Comparison of ENCODE assay signal across 8 cellular contexts in the genomic region with DNA sequence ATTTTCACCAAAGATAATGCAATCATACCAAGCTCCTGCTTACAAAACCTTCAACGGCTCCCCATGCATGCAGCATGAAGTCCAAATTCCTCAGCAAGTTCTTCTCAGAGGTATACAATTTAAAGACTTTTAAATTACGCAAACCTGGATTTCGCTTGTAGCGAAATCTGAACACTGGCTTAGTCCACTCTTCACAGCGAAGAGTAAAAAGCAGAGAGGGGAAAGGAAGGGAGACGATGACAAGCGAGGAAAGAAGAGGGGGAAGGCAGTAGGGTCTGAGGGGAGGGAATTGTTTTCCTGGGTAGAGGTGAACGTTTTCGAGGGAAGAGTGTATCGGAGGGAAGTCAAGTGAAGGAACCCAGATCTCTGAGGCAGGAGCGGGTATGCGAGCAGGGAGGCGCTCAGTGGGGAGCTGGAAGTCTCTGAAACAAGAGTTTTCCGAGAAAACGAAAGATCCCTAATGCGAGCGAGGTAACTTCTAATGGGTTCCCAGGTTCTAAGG. TPM values are rescaled to one million over a fixed set of nuclear protein-coding genes. Genes with fewer than 3 reads are reported as not detected.
DNase-seq lines count a peak whose midpoint lies in the region; ATAC-seq and TF ChIP-seq lines count a peak whose summit lies in the region.

No MANE protein-coding gene starts in this region.

- peaks cover 4% of the 10 kb centered on the region; the same call in 1 of the 2 replicates for H3K4me1 ChIP-seq in GM23248 (ENCODE audit: insufficient read depth)
- H3K4me1 ChIP-seq in SK-N-SH (ENCODE audit: control insufficient read depth in 1 of 2, insufficient read depth in 2 of 2, low read depth in 1 of 2, low read length in 1 of 2) = peaks cover 0 to 5% of the 10 kb centered on the region in 2 experiments; a peak in 2 of 4 replicates
- H3K4me1 ChIP-seq in left ventricle myocardium inferior = peaks cover 23% of the 10 kb centered on the region
- H3K4me1 ChIP-seq in skeletal muscle satellite cell (ENCODE audit: control insufficient read depth, insufficient read depth, low read length) = no peaks in the 10 kb centered on the region

- H3F3A ChIP-seq in GM23248 (ENCODE audit: insufficient read depth) (peaks cover 9% of the 10 kb centered on the region; the same call in 1 of the 2 replicates), SK-N-SH (replicated peaks; ENCODE audit: insufficient read depth) (no peaks in the 10 kb centered on the region)

- H3K36me3 ChIP-seq in GM23248 (ENCODE audit: low read depth) = no peaks in the 10 kb centered on the region
- H3K36me3 ChIP-seq in SK-N-SH (replicated peaks in 1 of 2; ENCODE audit: control insufficient read depth in 1 of 2, insufficient read depth in 2 of 2, low read length in 1 of 2) = no peaks in the 10 kb centered on the region
- H3K36me3 ChIP-seq in left ventricle myocardium inferior = no peaks in the 10 kb centered on the region
- no peaks in the 10 kb centered on the region for H3K36me3 ChIP-seq in skeletal muscle satellite cell (ENCODE audit: insufficient read depth, low read length)

- H3K4me3 ChIP-seq in GM23248 (peak overlapping the region; percentile 89), SK-N-SH (ENCODE audit: low read depth in 2 of 2, low read length in 1 of 2) (peak overlapping the region; percentile 68 to 98), left ventricle myocardium inferior (peak overlapping the region; percentile 99), skeletal muscle satellite cell (ENCODE audit: low read length) (peak overlapping the region; percentile 80)

- H4K20me1 ChIP-seq in GM23248 (ENCODE audit: insufficient read depth) (no peaks in the 10 kb centered on the region), SK-N-SH (ENCODE audit: insufficient read depth) (no peaks in the 10 kb centered on the region)

- CTCF ChIA-PET in SK-N-SH (lab: Yijun Ruan, JAX) = interaction anchor here (4.0 to 7.9 kb wide), 3 partner anchors 127 to 476 kb away, joined by 30 to 158 read pairs (median 38); partner anchors contain the start of genes MUTYH and TOE1

- H3K27ac ChIP-seq in GM23248 (no peak overlapping the region), SK-N-SH (ENCODE audit: low read depth in 2 of 2, low read length in 1 of 2) (peak overlapping the region in 1 of 2 experiments; percentile 47; a peak in 1 of 4 replicates), left ventricle myocardium inferior (replicated peaks) (peak overlapping the region; percentile 82)

- H3K9me3 ChIP-seq in GM23248 (ENCODE audit: low read depth) = no peaks in the 10 kb centered on the region
- no peaks in the 10 kb centered on the region for H3K9me3 ChIP-seq in SK-N-SH
- H3K9me3 ChIP-seq in left ventricle myocardium inferior (replicated peaks) = no peaks in the 10 kb centered on the region
- H3K9me3 ChIP-seq in skeletal muscle satellite cell (replicated peaks; ENCODE audit: low read length) = no peaks in the 10 kb centered on the region

- TF ChIP-seq EP300 in SK-N-SH (IDR thresholded peaks at IDR 0.05; ENCODE audit: borderline replicate concordance in 1 of 2, low read depth in 1 of 2, low read length in 1 of 2) = no peak

- WGBS in GM23248 (ENCODE audit: low coverage in 1 of 2, low lambda C conversion rate in 2 of 2, missing lambda C conversion rate in 2 of 2), 2 experiments = 4% methylated on average over 15 to 17 of the region's 17 CpGs
- WGBS in SK-N-SH (ENCODE audit: low lambda C conversion rate) = 22% methylated on average over 17 of the region's 17 CpGs

- H3K27me3 ChIP-seq in GM23248 (replicated peaks; ENCODE audit: insufficient read depth) (no peaks in the 10 kb centered on the region), SK-N-SH (ENCODE audit: insufficient read depth) (no peaks in the 10 kb centered on the region), left ventricle myocardium inferior (ENCODE audit: low read depth) (no peaks in the 10 kb centered on the region), skeletal muscle satellite cell (ENCODE audit: control insufficient read depth, insufficient read depth, low read length) (no peaks in the 10 kb centered on the region)

- no peaks in the 10 kb centered on the region for H3K9me2 ChIP-seq in GM23248 (ENCODE audit: insufficient read depth)
- H3K9me2 ChIP-seq in SK-N-SH = no peaks in the 10 kb centered on the region

- peak overlapping the region; percentile 74 for H3K9ac ChIP-seq in GM23248
- peak overlapping the region; percentile 69 for H3K9ac ChIP-seq in SK-N-SH
- peak overlapping the region; percentile 75 for H3K9ac ChIP-seq in skeletal muscle satellite cell (ENCODE audit: low read depth, low read length)

- no peaks in the 10 kb centered on the region for H3K79me2 ChIP-seq in GM23248 (ENCODE audit: insufficient read depth)
- no peaks in the 10 kb centered on the region for H3K79me2 ChIP-seq in SK-N-SH (ENCODE audit: insufficient read depth)

- POLR2A ChIA-PET in SK-N-SH (lab: Yijun Ruan, JAX) = interaction anchor here (0.7 to 3.7 kb wide), 6 partner anchors 10 to 479 kb away, joined by 3 to 24 read pairs (median 4); partner anchors contain the start of genes CCDC163, HECTD3, MMACHC and MUTYH

- intact Hi-C loops in left ventricle myocardium inferior (cut with micrococcal nuclease) = loop anchor here (10.0 kb wide), 1 partner anchor 475 kb away; the partner anchor contains the start of genes HECTD3 and UROD

- TF ChIP-seq RAD21 in SK-N-SH (IDR thresholded peaks at IDR 0.05; ENCODE audit: low read length) = no peak

- DNase-seq in GM23248 = peak; percentile 62
- no peak for DNase-seq in SK-N-SH
- no peak for DNase-seq in left ventricle myocardium inferior
- no peak for DNase-seq in midbrain (lab: John Stamatoyannopoulos, UW)
- no peak for DNase-seq in ureter (ENCODE audit: low spot score)
- DNase-seq in Ammon's horn (ENCODE audit: low spot score) = no peak

- peak overlapping the region; percentile 92 for H2AFZ ChIP-seq in GM23248
- peak overlapping the region; percentile 97 for H2AFZ ChIP-seq in SK-N-SH (ENCODE audit: low read depth)

- TF ChIP-seq CTCF in SK-N-SH (IDR thresholded peaks at IDR 0.05) (no peak), left ventricle myocardium inferior (IDR thresholded peaks at IDR 0.05; ENCODE audit: borderline replicate concordance) (no peak)

- in situ Hi-C loops in GM23248 (cut with MboI) = loop anchor here (5.0 to 10.0 kb wide), 2 partner anchors 143 to 475 kb away; partner anchors contain the start of genes HECTD3 and UROD

- ATAC-seq in GM21717 (IDR thresholded peaks at IDR 0.05; ENCODE audit: unreplicated experiment) = no peak

- H3K4me2 ChIP-seq in GM23248 (ENCODE audit: unreplicated experiment) (peak overlapping the region; percentile 94), SK-N-SH (peak overlapping the region; percentile 90), skeletal muscle satellite cell (ENCODE audit: low read length) (peak overlapping the region; percentile 94)

TF ChIP-seq in SK-N-SH, 30 proteins besides CTCF, POLR2A, EP300 and RAD21 (continues in another document):
- TF ChIP-seq YY1 (IDR thresholded peaks at IDR 0.05; ENCODE audit: low read depth) (no peak), SIN3A (IDR thresholded peaks at IDR 0.05; ENCODE audit: borderline replicate concordance, low read depth, low read length) (no peak), TCF12 (IDR thresholded peaks at IDR 0.05) (no peak), PBX3 (IDR thresholded peaks at IDR 0.05) (no peak), FOXM1 (IDR thresholded peaks at IDR 0.05; ENCODE audit: low read depth) (no peak), GATA2 (CRISPR knock-in tag; IDR thresholded peaks at IDR 0.05) (no peak), RCOR1 (IDR thresholded peaks at IDR 0.05; ENCODE audit: low read length) (no peak)

RNA-seq across cellular contexts. Expression of gene TESK2, which starts 0.8 kb away (rescaled TPM):
- 1.1 and 1.3 TPM in 2 replicates for total RNA-seq in GM23248 (2014; rRNA removed; shearing (Covaris generic))
- 1.5 and 1.8 TPM in 2 replicates for polyA plus RNA-seq in GM23248 (2016; fragmentation: Nextera tagmentation; extraction: Ambion mirVana)
- 1.3 TPM in 2 replicates for polyA plus RNA-seq in SK-N-SH (2012; rRNA removed)
- polyA plus RNA-seq in SK-N-SH (2012; cell fraction: cytosol; rRNA removed) = 1.1 TPM in 2 replicates
- 2.5 and 3.2 TPM in 2 replicates for polyA plus RNA-seq in SK-N-SH (2012; cell fraction: nucleus; rRNA removed)
- 1.4 TPM for total RNA-seq in left ventricle myocardium inferior
- total RNA-seq in skeletal muscle satellite cell (2012; rRNA removed) = 0.22 and 0.51 TPM in 2 replicates
- 12.3 TPM for total RNA-seq in ureter

RNA-seq across cellular contexts. Expression of gene CCDC163, which starts 9.7 kb away (rescaled TPM):
- total RNA-seq in GM23248 (2014; rRNA removed; shearing (Covaris generic)) = 0.76 and 1.4 TPM in 2 replicates
- polyA plus RNA-seq in GM23248 (2016; fragmentation: Nextera tagmentation; extraction: Ambion mirVana) = 1.8 TPM in 2 replicates
- 1.1 and 1.6 TPM in 2 replicates for polyA plus RNA-seq in SK-N-SH (2012; rRNA removed)
- polyA plus RNA-seq in SK-N-SH (2012; cell fraction: cytosol; rRNA removed) = 0.93 and 1.1 TPM in 2 replicates
- polyA plus RNA-seq in SK-N-SH (2012; cell fraction: nucleus; rRNA removed) = 0.58 and 0.98 TPM in 2 replicates
- 0.22 TPM for total RNA-seq in left ventricle myocardium inferior
- 1.5 and 1.7 TPM in 2 replicates for total RNA-seq in skeletal muscle satellite cell (2012; rRNA removed)
- total RNA-seq in ureter = 3.2 TPM

RNA-seq across cellular contexts. Expression of gene MMACHC, which starts 9.9 kb away (rescaled TPM):
- total RNA-seq in GM23248 (2014; rRNA removed; shearing (Covaris generic)) = 2.8 and 12.9 TPM in 2 replicates
- 4.4 and 4.5 TPM in 2 replicates for polyA plus RNA-seq in GM23248 (2016; fragmentation: Nextera tagmentation; extraction: Ambion mirVana)
- 4.0 and 4.3 TPM in 2 replicates for polyA plus RNA-seq in SK-N-SH (2012; rRNA removed)
- polyA plus RNA-seq in SK-N-SH (2012; cell fraction: cytosol; rRNA removed) = 1.8 and 2.5 TPM in 2 replicates
- 2.7 and 3.2 TPM in 2 replicates for polyA plus RNA-seq in SK-N-SH (2012; cell fraction: nucleus; rRNA removed)
- total RNA-seq in left ventricle myocardium inferior = 24.4 TPM
- 4.8 and 6.1 TPM in 2 replicates for total RNA-seq in skeletal muscle satellite cell (2012; rRNA removed)
- total RNA-seq in ureter = 9.7 TPM

RNA-seq across cellular contexts. Expression of gene PRDX1, which starts 31.5 kb away (rescaled TPM):
- 462 and 474 TPM in 2 replicates for total RNA-seq in GM23248 (2014; rRNA removed; shearing (Covaris generic))
- polyA plus RNA-seq in GM23248 (2016; fragmentation: Nextera tagmentation; extraction: Ambion mirVana) (759 and 775 TPM in 2 replicates), SK-N-SH (2012; rRNA removed) (467 and 551 TPM in 2 replicates)
- polyA plus RNA-seq in SK-N-SH (2012; cell fraction: cytosol; rRNA removed) = 594 and 715 TPM in 2 replicates
- polyA plus RNA-seq in SK-N-SH (2012; cell fraction: nucleus; rRNA removed) = 153 and 277 TPM in 2 replicates
- total RNA-seq in left ventricle myocardium inferior (255 TPM), ureter (351 TPM)
- total RNA-seq in skeletal muscle satellite cell (2012; rRNA removed) = 504 and 574 TPM in 2 replicates
